In the genomic region with DNA sequence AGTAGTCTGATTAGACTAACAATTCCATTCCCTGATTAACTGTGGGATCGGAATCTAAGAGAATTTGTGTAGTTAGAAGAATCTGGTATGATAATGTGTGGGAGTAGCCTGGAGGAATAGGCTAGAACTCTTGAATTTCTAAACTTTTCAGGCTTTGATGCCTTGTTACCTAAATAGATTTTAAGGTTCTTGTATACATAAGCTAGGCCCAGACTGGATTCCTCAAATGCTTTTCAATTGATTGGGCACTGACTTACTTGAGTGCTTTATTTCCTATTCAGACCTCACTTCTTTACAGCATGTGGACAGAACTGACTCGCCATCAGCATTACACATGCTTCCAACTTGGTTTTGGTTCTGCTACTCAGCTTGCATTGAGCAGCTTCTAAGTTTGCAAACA, we compare ENCODE assay signal across 14 cellular contexts. TPM values are rescaled to one million over a fixed set of nuclear protein-coding genes. Genes with fewer than 3 reads are reported as not detected.
DNase-seq lines count a peak whose midpoint lies in the region; ATAC-seq and TF ChIP-seq lines count a peak whose summit lies in the region.
"Had no signal": no experiment of that assay in that cellular context is flagged by ENCODE, and none has a peak within 500 bp of the region (broad histone marks: within the 10 kb centered on the region; RNA-seq: fewer than 3 reads in every experiment).

No MANE protein-coding gene starts in this region.

- no peak overlapping the region for H3K4me2 ChIP-seq in Karpas-422 (ENCODE audit: low read depth, low read length, poor library complexity, severe bottlenecking)

- in situ Hi-C loops in Caki2 (cut with HindIII; ENCODE audit: low pct_unique_long_range_greater_than_20kb, low sequenced_read_pairs), result no loop called here

- intact Hi-C loops in sciatic nerve (cut with DNase I), result no loop called here
- intact Hi-C loops in activated T-helper 2 cell treated with anti-CD3 and anti-CD28 coated beads, Interferon-gamma antibody, Interleukin-2, Interleukin-4, amounts not matched to agents 10 μg/mL and 5 μg/mL and 100 μg/mL, durations not matched to agents 14 hours and 24 hours and 36 hours (cut with micrococcal nuclease), result no loop called here

- no peak overlapping the region for H3K9ac ChIP-seq in Karpas-422 (ENCODE audit: low read length)

- H2AFZ ChIP-seq in Karpas-422 (ENCODE audit: low read length), result no peak overlapping the region

- no peak for TF ChIP-seq CTCF in fibroblast of the aortic adventitia (IDR thresholded peaks at IDR 0.05; ENCODE audit: insufficient read depth, low read length)

- H3K36me3 ChIP-seq in Karpas-422 (ENCODE audit: insufficient read depth, low read length), result no peaks in the 10 kb centered on the region

- no peaks in the 10 kb centered on the region for H3K27me3 ChIP-seq in Karpas-422 (ENCODE audit: low read length)

- DNase-seq in Caki2 (ENCODE audit: low read depth) (peak; percentile 12), fibroblast of the aortic adventitia (ENCODE audit: low read depth) (peak; percentile 77), sciatic nerve (ENCODE audit: low spot score) (no peak), NCI-H524 treated with DMSO at 0.1 percent for 48 hours (lab: John Stamatoyannopoulos, UW) (no peak), Karpas-422 (no peak), NCI-H2171 (lab: John Stamatoyannopoulos, UW) (no peak)
- DNase-seq in activated T-helper 2 cell treated with anti-CD3 and anti-CD28 coated beads, Interferon-gamma antibody, Interleukin-2, Interleukin-4, amounts not matched to agents 10 μg/mL and 5 μg/mL and 100 μg/mL, durations not matched to agents 14 hours and 24 hours and 36 hours (ENCODE audit: low spot score), result no peak
- DNase-seq: activated CD4-positive, alpha-beta memory T cell treated with anti-CD3 and anti-CD28 coated beads, Interleukin-2, amount 10 ng/mL, durations not matched to agents 7 days and 5 days; NCI-H524 had no signal

- ATAC-seq in SK-N-SH treated with all-trans-retinoic acid at 6 μM for 48 hours, result peak; percentile 85
- peak; percentile 10 for ATAC-seq in sciatic nerve
- ATAC-seq: activated naive CD4-positive, alpha-beta T cell treated with anti-CD3 and anti-CD28 coated beads, Interleukin-2, amount 50 U/mL, for 72 hours; esophagus mucosa; stimulated activated memory B cell treated with anti-CD40 and anti-IgM and Interleukin-4, amounts not matched to agents 10 μg/mL and 1 μg/mL and 100 μg/mL, for 72 hours had no signal

- H3K9me3 ChIP-seq in Karpas-422 (ENCODE audit: low read length), result no peaks in the 10 kb centered on the region

- no peaks in the 10 kb centered on the region for H3K36me3 Mint-ChIP-seq in activated T-helper 2 cell treated with anti-CD3 and anti-CD28 coated beads, Interferon-gamma antibody, Interleukin-2, Interleukin-4, amounts not matched to agents 10 μg/mL and 5 μg/mL and 100 μg/mL, durations not matched to agents 14 hours and 24 hours and 36 hours (ENCODE audit: low read depth)
- H3K36me3 Mint-ChIP-seq: activated naive CD4-positive, alpha-beta T cell treated with anti-CD3 and anti-CD28 coated beads, Interleukin-2, amount 50 U/mL, for 72 hours; memory B cell; stimulated activated memory B cell treated with anti-CD40 and anti-IgM and Interleukin-4, amounts not matched to agents 10 μg/mL and 1 μg/mL and 100 μg/mL, for 72 hours had no signal

- no peaks in the 10 kb centered on the region for H4K20me1 ChIP-seq in Karpas-422 (ENCODE audit: insufficient read depth, low read depth, low read length)

- no peaks in the 10 kb centered on the region for H3K79me2 ChIP-seq in Karpas-422 (ENCODE audit: low read length)

- no peak overlapping the region for H3K27ac Mint-ChIP-seq in activated T-helper 2 cell treated with anti-CD3 and anti-CD28 coated beads, Interferon-gamma antibody, Interleukin-2, Interleukin-4, amounts not matched to agents 10 μg/mL and 5 μg/mL and 100 μg/mL, durations not matched to agents 14 hours and 24 hours and 36 hours
- H3K27ac Mint-ChIP-seq: activated CD4-positive, alpha-beta memory T cell treated with anti-CD3 and anti-CD28 coated beads, Interleukin-2, amount 10 ng/mL, durations not matched to agents 7 days and 5 days; activated naive CD4-positive, alpha-beta T cell treated with anti-CD3 and anti-CD28 coated beads, Interleukin-2, amount 50 U/mL, for 72 hours; memory B cell; stimulated activated memory B cell treated with anti-CD40 and anti-IgM and Interleukin-4, amounts not matched to agents 10 μg/mL and 1 μg/mL and 100 μg/mL, for 72 hours had no signal

- H3K9me2 ChIP-seq in Karpas-422 (replicated peaks; ENCODE audit: insufficient read depth, low read length), result no peaks in the 10 kb centered on the region

- no peaks in the 10 kb centered on the region for H3K4me1 ChIP-seq in Karpas-422 (ENCODE audit: low read length)

- no peaks in the 10 kb centered on the region for H3K9me3 Mint-ChIP-seq in activated T-helper 2 cell treated with anti-CD3 and anti-CD28 coated beads, Interferon-gamma antibody, Interleukin-2, Interleukin-4, amounts not matched to agents 10 μg/mL and 5 μg/mL and 100 μg/mL, durations not matched to agents 14 hours and 24 hours and 36 hours
- H3K9me3 Mint-ChIP-seq: activated CD4-positive, alpha-beta memory T cell treated with anti-CD3 and anti-CD28 coated beads, Interleukin-2, amount 10 ng/mL, durations not matched to agents 7 days and 5 days; activated naive CD4-positive, alpha-beta T cell treated with anti-CD3 and anti-CD28 coated beads, Interleukin-2, amount 50 U/mL, for 72 hours; memory B cell; stimulated activated memory B cell treated with anti-CD40 and anti-IgM and Interleukin-4, amounts not matched to agents 10 μg/mL and 1 μg/mL and 100 μg/mL, for 72 hours had no signal

- H3K4me3 ChIP-seq in fibroblast of the aortic adventitia (ENCODE audit: low read depth, low read length) (no peak overlapping the region), Karpas-422 (ENCODE audit: low read length) (no peak overlapping the region)

- H3K27ac ChIP-seq in Karpas-422 (ENCODE audit: low read length), result no peak overlapping the region

- H3K4me1 Mint-ChIP-seq in activated T-helper 2 cell treated with anti-CD3 and anti-CD28 coated beads, Interferon-gamma antibody, Interleukin-2, Interleukin-4, amounts not matched to agents 10 μg/mL and 5 μg/mL and 100 μg/mL, durations not matched to agents 14 hours and 24 hours and 36 hours (ENCODE audit: low read depth), result peaks cover 2% of the 10 kb centered on the region

- H3K4me3 Mint-ChIP-seq in activated T-helper 2 cell treated with anti-CD3 and anti-CD28 coated beads, Interferon-gamma antibody, Interleukin-2, Interleukin-4, amounts not matched to agents 10 μg/mL and 5 μg/mL and 100 μg/mL, durations not matched to agents 14 hours and 24 hours and 36 hours (ENCODE audit: low read depth), result no peak overlapping the region
- H3K4me3 Mint-ChIP-seq: activated CD4-positive, alpha-beta memory T cell treated with anti-CD3 and anti-CD28 coated beads, Interleukin-2, amount 10 ng/mL, durations not matched to agents 7 days and 5 days; memory B cell; stimulated activated memory B cell treated with anti-CD40 and anti-IgM and Interleukin-4, amounts not matched to agents 10 μg/mL and 1 μg/mL and 100 μg/mL, for 72 hours had no signal

- peaks cover 30% of the 10 kb centered on the region for H3K27me3 Mint-ChIP-seq in activated T-helper 2 cell treated with anti-CD3 and anti-CD28 coated beads, Interferon-gamma antibody, Interleukin-2, Interleukin-4, amounts not matched to agents 10 μg/mL and 5 μg/mL and 100 μg/mL, durations not matched to agents 14 hours and 24 hours and 36 hours (ENCODE audit: low read depth)
- H3K27me3 Mint-ChIP-seq: stimulated activated memory B cell treated with anti-CD40 and anti-IgM and Interleukin-4, amounts not matched to agents 10 μg/mL and 1 μg/mL and 100 μg/mL, for 72 hours had no signal

TF ChIP-seq in SK-N-SH treated with all-trans-retinoic acid at 6 μM for 48 hours, 23 proteins besides CTCF, POLR2A, EP300 and RAD21:
- TF ChIP-seq ZFP30 (CRISPR knock-in tag; IDR thresholded peaks at IDR 0.05) (no peak), ISL1 (CRISPR knock-in tag; IDR thresholded peaks at IDR 0.05) (no peak), ZFP3 (CRISPR knock-in tag; IDR thresholded peaks at IDR 0.05) (no peak)
TF ChIP-seq in SK-N-SH treated with all-trans-retinoic acid at 6 μM for 48 hours: peak in this region for 0.

RNA-seq across cellular contexts. Expression of a gene that starts 5.5 kb away (rescaled TPM):
- 3.2 and 3.8 TPM in 2 replicates for total RNA-seq in Caki2 (2014; rRNA removed; shearing (Covaris generic); ENCODE audit: low replicate concordance)
- total RNA-seq in fibroblast of the aortic adventitia (ENCODE audit: low replicate concordance) (15.9 and 23.6 TPM in 2 replicates), sciatic nerve (100 TPM)
- not detected in 2 replicates for total RNA-seq in Karpas-422 (2014; rRNA removed; shearing (Covaris generic); ENCODE audit: low replicate concordance)
- 0.09 and 0.39 TPM in 2 replicates for total RNA-seq in activated T-helper 2 cell treated with anti-CD3 and anti-CD28 coated beads, Interferon-gamma antibody, Interleukin-2, Interleukin-4, amounts not matched to agents 10 μg/mL and 5 μg/mL and 100 μg/mL, durations not matched to agents 14 hours and 24 hours and 36 hours

Comparison
In these comparisons a context has a peak if more than half of its experiments do, and no peak if none do; other contexts are left out.
1. DNase-seq: peak in Caki2 (single experiment) and fibroblast of the aortic adventitia (single experiment); none in sciatic nerve (single experiment), NCI-H524 treated with DMSO at 0.1 percent for 48 hours (single experiment), Karpas-422 (single experiment), activated T-helper 2 cell treated with anti-CD3 and anti-CD28 coated beads, Interferon-gamma antibody, Interleukin-2, Interleukin-4, amounts not matched to agents 10 μg/mL and 5 μg/mL and 100 μg/mL, durations not matched to agents 14 hours and 24 hours and 36 hours (single experiment) and NCI-H2171 (single experiment).